In genomic region chr2:45826889-45827635, GRCh38 we compare ENCODE assay signal across 12 cellular contexts.
DNase-seq lines count a peak whose midpoint lies in the region; ATAC-seq, FAIRE-seq and TF ChIP-seq lines count a peak whose summit lies in the region.
"Had no signal": no experiment of that assay in that cellular context is flagged by ENCODE, and none has a peak within 500 bp of the region (broad histone marks: within the 10 kb centered on the region; RNA-seq: fewer than 3 reads in every experiment).

No MANE protein-coding gene starts in this region.

- 3% methylated on average over 9 of the region's 10 CpGs for WGBS in K562 (ENCODE audit: insufficient coverage, low coverage, missing lambda C conversion rate)
- WGBS in upper lobe of left lung, 2 donors, result 73 to 83% methylated on average over 10 of the region's 10 CpGs

- H3K79me2 ChIP-seq in K562 (ENCODE audit: control insufficient read depth, insufficient read depth, low read length), result no peaks in the 10 kb centered on the region

- FAIRE-seq in K562 (lab: Jason Lieb, UNC), result no peak
- FAIRE-seq: colon had no signal

- H3K36me3 ChIP-seq in HEK293 (ENCODE audit: control insufficient read depth in 2 of 2, insufficient read depth in 1 of 2, low read length in 2 of 2), result no peaks in the 10 kb centered on the region
- no peaks in the 10 kb centered on the region for H3K36me3 ChIP-seq in K562 (ENCODE audit: control insufficient read depth, insufficient read depth, low read length)
- H3K36me3 ChIP-seq in upper lobe of left lung, result no peaks in the 10 kb centered on the region

- no peak overlapping the region for H3K4me2 ChIP-seq in K562 (ENCODE audit: insufficient read depth, low read length)

- CTCF ChIA-PET in HEK293 (lab: Yijun Ruan, JAX) (no interaction called here), K562 (lab: Yijun Ruan, JAX; ENCODE audit: low intra/inter-chr PET ratio) (no interaction called here)

- H3K27ac ChIP-seq in HEK293 (ENCODE audit: extremely low read depth, low read depth, low read length) (no peak overlapping the region), K562 (ENCODE audit: extremely low read depth, low read depth, low read length) (no peak overlapping the region), upper lobe of left lung (no peak overlapping the region)
- H3K27ac ChIP-seq: tibial nerve had no signal

- H3K4me1 ChIP-seq in HEK293 (ENCODE audit: control insufficient read depth, insufficient read depth, low read length) (peaks cover 6% of the 10 kb centered on the region), K562 (replicated peaks in 1 of 2; ENCODE audit: control insufficient read depth in 2 of 2, insufficient read depth in 2 of 2, low read length in 2 of 2) (no peaks in the 10 kb centered on the region; a peak in 2 of 5 replicates), upper lobe of left lung (peaks cover 26 to 41% (median 36%) of the 10 kb centered on the region in 4 donors)

- no peaks in the 10 kb centered on the region; the same call in 1 of the 2 replicates for H3K9me3 ChIP-seq in HEK293 (ENCODE audit: control insufficient read depth, insufficient read depth, low read depth, low read length)
- 0 out of 2 replicates have a peak, but pooled peaks cover 2% of the 10 kb centered on the region for H3K9me3 ChIP-seq in K562 (replicated peaks; ENCODE audit: control insufficient read depth, insufficient read depth, low read depth, low read length)
- H3K9me3 ChIP-seq in upper lobe of left lung, result peaks cover 5 to 12% (median 7%) of the 10 kb centered on the region in 4 donors

- in situ Hi-C loops in K562 (cut with MboI), result no loop called here

- no peak overlapping the region for H3K9ac ChIP-seq in K562 (ENCODE audit: insufficient read depth in 1 of 2, low read depth in 2 of 2, low read length in 2 of 2)

- TF ChIP-seq RAD21 in K562 (CRISPR knock-in tag; conservative IDR thresholded peaks at IDR 0.05 in 1 of 2, IDR thresholded peaks at IDR 0.05 in 1 of 2), result no peak

- TF ChIP-seq EP300 in K562 (IDR thresholded peaks at IDR 0.05; ENCODE audit: low read length) (no peak), upper lobe of left lung (IDR thresholded peaks at IDR 0.05) (peak in 1 of 4 donors; percentile 48)

- TF ChIP-seq POLR2A in K562 (conservative IDR thresholded peaks at IDR 0.05), result no peak
- no peak for TF ChIP-seq POLR2A in upper lobe of left lung (IDR thresholded peaks at IDR 0.05)

- DNase-seq in K562 (ENCODE audit: extremely low read depth in 1 of 4, low spot score in 3 of 4), result no peak
- peak; percentile 47 for DNase-seq in hepatic stellate cell (ENCODE audit: low spot score)
- peak in 1 of 2 donors; percentile 62 for DNase-seq in upper lobe of left lung
- no peak for DNase-seq in NCI-H69 (lab: John Stamatoyannopoulos, UW)
- DNase-seq: natural killer cell; NK-92 treated with Interleukin-12 subunit alpha and Interleukin-12 subunit beta, amount 100 ng/mL, for 24 hours; stimulated activated CD4-positive, alpha-beta T cell treated with anti-CD3 and anti-CD28 coated beads, Interleukin-4, amount 100 ng/mL, for 24 hours had no signal

- no peaks in the 10 kb centered on the region for H4K20me1 ChIP-seq in K562 (replicated peaks; ENCODE audit: control insufficient read depth, insufficient read depth, low read length)

- POLR2A ChIA-PET in HEK293 (lab: Yijun Ruan, JAX), result no interaction called here
- POLR2A ChIA-PET in K562 (lab: Yijun Ruan, JAX), result interaction anchor here (0.7 kb wide), 1 partner anchor 1212 kb away, joined by 3 read pairs; no protein-coding TSS in a partner anchor

- intact Hi-C loops in K562 (cut with micrococcal nuclease), result no loop called here

- H3K9me1 ChIP-seq in K562 (ENCODE audit: control insufficient read depth, insufficient read depth, low read length), result no peaks in the 10 kb centered on the region

- BruUV-seq in K562 (replicated peaks; lab: Mats Ljungman, UMichigan), result no TSS peak

- H3K27me3 ChIP-seq in K562 (ENCODE audit: control insufficient read depth in 2 of 2, insufficient read depth in 2 of 2, low read length in 2 of 2) (peaks cover 6 to 22% of the 10 kb centered on the region in 2 experiments; a peak in 4 of 5 replicates), upper lobe of left lung (no peaks in the 10 kb centered on the region)
- H3K27me3 ChIP-seq: tibial nerve had no signal

- H2AFZ ChIP-seq in K562 (ENCODE audit: low read depth, low read length), result no peak overlapping the region

- H3K4me3 ChIP-seq in HEK293 (ENCODE audit: low read depth, low read length) (no peak overlapping the region), K562 (no peak overlapping the region), upper lobe of left lung (no peak overlapping the region)
- H3K4me3 ChIP-seq: tibial nerve had no signal

- ATAC-seq in K562 (no peak), upper lobe of left lung (ENCODE audit: low FRiP score in 2 of 2) (peak; percentile 46 to 81), GM18873 (IDR thresholded peaks at IDR 0.05; ENCODE audit: low FRiP score, unreplicated experiment) (no peak), GM19463 (IDR thresholded peaks at IDR 0.05; ENCODE audit: unreplicated experiment) (no peak)
- ATAC-seq: natural killer cell had no signal

- TF ChIP-seq CTCF in HEK293 (tag by site-specific recombination; IDR thresholded peaks at IDR 0.05) (no peak), K562 (IDR thresholded peaks at IDR 0.05 in 2 of 3, conservative IDR thresholded peaks at IDR 0.05 in 1 of 3; ENCODE audit: insufficient read depth in 2 of 3, low read depth in 1 of 3, low read length in 3 of 3) (no peak), upper lobe of left lung (IDR thresholded peaks at IDR 0.05) (no peak)

TF ChIP-seq in HEK293, 187 proteins besides CTCF, POLR2A, EP300 and RAD21:
- TF ChIP-seq ZNF654 (tag by site-specific recombination; IDR thresholded peaks at IDR 0.05; ENCODE audit: low read depth) (no peak), HIC1 (tag by site-specific recombination; IDR thresholded peaks at IDR 0.05) (0 out of 2 replicates have a peak, but pooled peaks have one; percentile 18)

Comparison
In these comparisons a context has a peak if more than half of its experiments do, and no peak if none do; other contexts are left out.
1. ATAC-seq: peak in upper lobe of left lung (2 of 2); none in K562 (single experiment), GM18873 (single experiment) and GM19463 (single experiment).